23 cellular contexts compared by ENCODE assay signal in genomic region chr3:127252446-127252845, GRCh38. TPM values are rescaled to one million over a fixed set of nuclear protein-coding genes. Genes with fewer than 3 reads are reported as not detected.
"Had no signal": no experiment of that assay in that cellular context is flagged by ENCODE, and none has a peak within 500 bp of the region (broad histone marks: within the 10 kb centered on the region; RNA-seq: fewer than 3 reads in every experiment).

No MANE protein-coding gene starts in this region.

- ATAC-seq: effector memory CD8-positive, alpha-beta T cell; foreskin keratinocyte; left cardiac atrium; lower lobe of right lung; right cardiac atrium had no signal

- H3K9me3 ChIP-seq: ovary had no signal

- H3K4me2 ChIP-seq: hepatocyte, neural progenitor cell, smooth muscle cell had no signal

- H2AFZ ChIP-seq: hepatocyte, neural progenitor cell had no signal

- H3K79me2 ChIP-seq: hepatocyte had no signal

- H3K4me3 ChIP-seq: esophagus squamous epithelium, hepatocyte, left ventricle myocardium inferior, lower lobe of right lung, neural progenitor cell, ovary, smooth muscle cell had no signal

- H3K9ac ChIP-seq: neural progenitor cell had no signal

- H3K36me3 ChIP-seq: esophagus squamous epithelium, left ventricle myocardium inferior, lower lobe of right lung, neural progenitor cell, ovary had no signal

- DNase-seq: effector memory CD8-positive, alpha-beta T cell; esophagus squamous epithelium; foreskin keratinocyte; kidney; left cardiac atrium; left ventricle myocardium inferior; lower lobe of right lung; nucleus accumbens; ovary; right cardiac atrium; stimulated activated CD4-positive, alpha-beta T cell treated with anti-CD3 and anti-CD28 coated beads, Interleukin-2, amount 100 ng/mL, for 48 hours; stimulated activated naive CD4-positive, alpha-beta T cell treated with Interleukin-2 at 50 U/mL for 16 hours; trophoblast cell had no signal

- H3K27ac ChIP-seq: epithelial cell of prostate, esophagus squamous epithelium, foreskin keratinocyte, hepatocyte, left ventricle myocardium inferior, lower lobe of right lung, neural progenitor cell, ovary had no signal

- H3K4me1 ChIP-seq: esophagus squamous epithelium, foreskin keratinocyte, left ventricle myocardium inferior, lower lobe of right lung, neural progenitor cell had no signal

- H3K27me3 ChIP-seq: foreskin keratinocyte, hepatocyte, neural progenitor cell, ovary had no signal

RNA-seq across cellular contexts. Expression of gene PRR20G, which starts 35.4 kb away (rescaled TPM):
- total RNA-seq: esophagus squamous epithelium; foreskin keratinocyte; hepatocyte; kidney; left cardiac atrium; left ventricle myocardium inferior; lower lobe of right lung; mesothelial cell of epicardium; mucosa of gallbladder; natural killer cell treated with Interleukin-12 subunit alpha and Interleukin-12 subunit beta and Interleukin-15 and Interleukin-18, amount 100 ng/mL, for 72 hours; ovary; posterior vena cava; right cardiac atrium; smooth muscle cell; urinary bladder had no signal
- polyA plus RNA-seq: hepatocyte, ovary, right cardiac atrium, smooth muscle cell, urinary bladder had no signal

RNA-seq across cellular contexts. Expression of gene PRR23E, which starts 59.5 kb away (rescaled TPM):
- total RNA-seq: esophagus squamous epithelium; foreskin keratinocyte; hepatocyte; kidney; left cardiac atrium; left ventricle myocardium inferior; lower lobe of right lung; mesothelial cell of epicardium; mucosa of gallbladder; natural killer cell treated with Interleukin-12 subunit alpha and Interleukin-12 subunit beta and Interleukin-15 and Interleukin-18, amount 100 ng/mL, for 72 hours; ovary; posterior vena cava; right cardiac atrium; smooth muscle cell; urinary bladder had no signal
- polyA plus RNA-seq: foreskin keratinocyte, hepatocyte, right cardiac atrium, smooth muscle cell, thymus, urinary bladder had no signal
